In genomic region chr12:6904280-6905276, GRCh38 we compare ENCODE assay signal across 8 cellular contexts. TPM values are rescaled to one million over a fixed set of nuclear protein-coding genes. Genes with fewer than 3 reads are reported as not detected.
A peak's percentile ranks its signal among the peaks of the same experiment; 100 is the strongest.
DNase-seq lines count a peak whose midpoint lies in the region; ATAC-seq and TF ChIP-seq lines count a peak whose summit lies in the region.

A gene with protein sequence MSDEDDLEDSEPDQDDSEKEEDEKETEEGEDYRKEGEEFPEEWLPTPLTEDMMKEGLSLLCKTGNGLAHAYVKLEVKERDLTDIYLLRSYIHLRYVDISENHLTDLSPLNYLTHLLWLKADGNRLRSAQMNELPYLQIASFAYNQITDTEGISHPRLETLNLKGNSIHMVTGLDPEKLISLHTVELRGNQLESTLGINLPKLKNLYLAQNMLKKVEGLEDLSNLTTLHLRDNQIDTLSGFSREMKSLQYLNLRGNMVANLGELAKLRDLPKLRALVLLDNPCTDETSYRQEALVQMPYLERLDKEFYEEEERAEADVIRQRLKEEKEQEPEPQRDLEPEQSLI (plus strand): TSS chr12:6904822. CDS start chr12:6905634, 812 bp downstream.

- no peaks in the 10 kb centered on the region for H3K36me3 ChIP-seq in smooth muscle cell (ENCODE audit: low read depth)

- peak within 1 kb of the TSS; percentile 95 for H3K9ac ChIP-seq in smooth muscle cell (ENCODE audit: low read depth)

- H3K9me3 ChIP-seq in AG04450 (ENCODE audit: control insufficient read depth, insufficient read depth, low read length) (no peaks in the 10 kb centered on the region), smooth muscle cell (replicated peaks; ENCODE audit: low read depth) (no peaks in the 10 kb centered on the region)

- H3K27me3 ChIP-seq in AG04450 (ENCODE audit: control insufficient read depth, insufficient read depth, low read length) (no peaks in the 10 kb centered on the region), smooth muscle cell (ENCODE audit: low read depth) (no peaks in the 10 kb centered on the region)

- no peaks in the 10 kb centered on the region for H3K4me1 Mint-ChIP-seq in immature natural killer cell

- H3K4me3 Mint-ChIP-seq in immature natural killer cell, result no peak within 1 kb of the TSS

- POLR2A ChIA-PET in AG04450 (lab: Yijun Ruan, JAX), result interaction anchor here (1.0 to 1.6 kb wide), 2 partner anchors 13 to 31 kb away, joined by 3 to 4 read pairs; partner anchors contain the start of gene SPSB2

- CTCF ChIA-PET in AG04450 (lab: Charles Lee), result interaction anchor here (0.6 to 4.4 kb wide), 6 partner anchors 9 to 36 kb away, joined by 3 to 23 read pairs (median 5); partner anchors contain the start of genes ENO2 and SPSB2

- H2AFZ ChIP-seq in smooth muscle cell (ENCODE audit: low read depth), result peak within 1 kb of the TSS; percentile 81

- peak; percentile 83 for DNase-seq in AG04450 (ENCODE audit: low read depth, low spot score)
- peak; percentile 96 for DNase-seq in NCI-H2227 (lab: John Stamatoyannopoulos, UW; ENCODE audit: unreplicated experiment)
- peak; percentile 75 to 99 (median 96) for DNase-seq in caudate nucleus (lab: John Stamatoyannopoulos, UW)
- DNase-seq in immature natural killer cell, result peak; percentile 97
- DNase-seq in smooth muscle cell (lab: John Stamatoyannopoulos, UW; ENCODE audit: unreplicated experiment), result peak; percentile 73

- H3K4me2 ChIP-seq in smooth muscle cell, result peak within 1 kb of the TSS; percentile 98

- no peaks in the 10 kb centered on the region for H4K20me1 ChIP-seq in smooth muscle cell (ENCODE audit: low read depth)

- H3K36me3 Mint-ChIP-seq in immature natural killer cell, result no peaks in the 10 kb centered on the region

- H3F3A ChIP-seq in smooth muscle cell (ENCODE audit: low read depth), result no peaks in the 10 kb centered on the region

- no peaks in the 10 kb centered on the region for H3K9me3 Mint-ChIP-seq in immature natural killer cell

- ATAC-seq in GM18873 (IDR thresholded peaks at IDR 0.05; ENCODE audit: low FRiP score, unreplicated experiment), result peak; percentile 65
- peak; percentile 92 for ATAC-seq in HG03108 (IDR thresholded peaks at IDR 0.05; ENCODE audit: unreplicated experiment)

- no peaks in the 10 kb centered on the region for H3K79me2 ChIP-seq in smooth muscle cell (ENCODE audit: low read depth)

- no peak within 1 kb of the TSS for H3K27ac Mint-ChIP-seq in immature natural killer cell

- peak within 1 kb of the TSS; percentile 57 for H3K27ac ChIP-seq in AG04450 (ENCODE audit: low read depth, low read length)
- peak within 1 kb of the TSS; percentile 88 for H3K27ac ChIP-seq in caudate nucleus (ENCODE audit: low read depth, low read length)
- peak within 1 kb of the TSS; percentile 83 for H3K27ac ChIP-seq in smooth muscle cell (ENCODE audit: low read depth)

- WGBS in smooth muscle cell (ENCODE audit: low lambda C conversion rate), result 7% methylated on average over 34 of the region's 34 CpGs

- H3K4me1 ChIP-seq in smooth muscle cell (ENCODE audit: low read depth), result peaks cover 10% of the 10 kb centered on the region

- peaks cover 0 to 3% (median 0%) of the 10 kb centered on the region in 3 donors for H3K27me3 Mint-ChIP-seq in immature natural killer cell (ENCODE audit: low read depth in 3 of 3)

- H3K4me3 ChIP-seq in AG04450 (ENCODE audit: low read depth, low read length) (peak within 1 kb of the TSS; percentile 96), WI38 (ENCODE audit: low read depth, low read length) (peak within 1 kb of the TSS; percentile 70), smooth muscle cell (peak within 1 kb of the TSS; percentile 77)

- TF ChIP-seq CTCF in AG04450 (IDR thresholded peaks at IDR 0.05; ENCODE audit: low read depth, low read length), result no peak
- no peak for TF ChIP-seq CTCF in WI38 (IDR thresholded peaks at IDR 0.05; ENCODE audit: low read depth, low read length)
- TF ChIP-seq CTCF in smooth muscle cell (IDR thresholded peaks at IDR 0.05; ENCODE audit: borderline replicate concordance, insufficient read depth, poor library complexity, severe bottlenecking), result no peak

RNA-seq across cellular contexts. Expression of the gene that starts here (rescaled TPM):
- 10.4 and 10.6 TPM in 2 replicates for polyA plus RNA-seq in AG04450 (2011; rRNA removed)
- polyA minus RNA-seq in AG04450 (2011; rRNA and poly(A)+ RNA removed), result 4.7 and 8.0 TPM in 2 replicates
- 1 to 10 TPM; 2.3 to 4.4 (median 2.4) TPM for polyA plus RNA-seq in immature natural killer cell
- 14.2 and 19.9 TPM in 2 replicates for total RNA-seq in smooth muscle cell
- 13.7 and 19.5 TPM in 2 replicates for polyA plus RNA-seq in smooth muscle cell

Comparison
In these comparisons a context has a peak if more than half of its experiments do, and no peak if none do; other contexts are left out.
1. Peak in every context shown above with its lines: DNase-seq, ATAC-seq, H3K4me3 ChIP-seq and H3K27ac ChIP-seq.